23 cellular contexts compared by ENCODE assay signal in genomic region chr16:85429776-85430522, GRCh38.
DNase-seq lines count a peak whose midpoint lies in the region; ATAC-seq and TF ChIP-seq lines count a peak whose summit lies in the region.
"Had no signal": no experiment of that assay in that cellular context is flagged by ENCODE, and none has a peak within 500 bp of the region (broad histone marks: within the 10 kb centered on the region; RNA-seq: fewer than 3 reads in every experiment).

No MANE protein-coding gene starts in this region.

- H3K36me3 ChIP-seq in NT2/D1 (ENCODE audit: insufficient read depth, insufficient read length, low read length), result no peaks in the 10 kb centered on the region
- H3K36me3 ChIP-seq: MG63 had no signal

- peak overlapping the region; percentile 58 for H3K9ac ChIP-seq in NT2/D1 (ENCODE audit: insufficient read length, low read depth)

- DNase-seq in Right ventricle myocardium superior (peak; percentile 24), cardiac septum (ENCODE audit: low spot score) (no peak), NT2/D1 (ENCODE audit: low read depth, low spot score) (no peak), endothelial cell (ENCODE audit: low spot score) (no peak), posterior vena cava (ENCODE audit: low spot score) (peak; percentile 58)
- DNase-seq: activated CD4-positive, alpha-beta T cell treated with anti-CD3 and anti-CD28 coated beads, Interleukin-2, amount 50 U/mL, for 48 hours; effector CD8-positive, alpha-beta T cell; KG1; mesenchymal stem cell; MG63; NCI-H1105 treated with DMSO at 0.1 percent for 48 hours; NCI-H1930; NCI-H2227 treated with DMSO at 0.1 percent for 48 hours; NCI-H69; retina; stimulated activated CD4-positive, alpha-beta T cell treated with anti-CD3 and anti-CD28 coated beads, Interleukin-2, amount 100 ng/mL, for 48 hours had no signal

- H3K9me3 Mint-ChIP-seq in endothelial cell (ENCODE audit: unreplicated experiment), result no peaks in the 10 kb centered on the region
- H3K9me3 Mint-ChIP-seq: T-cell, type B pancreatic cell had no signal

- H3K27ac Mint-ChIP-seq in endothelial cell (ENCODE audit: unreplicated experiment), result peak overlapping the region; percentile 2
- H3K27ac Mint-ChIP-seq: naive thymus-derived CD4-positive, alpha-beta T cell; T-cell; type B pancreatic cell had no signal

- H3K36me3 Mint-ChIP-seq in endothelial cell (ENCODE audit: low read depth, unreplicated experiment), result peaks cover 3% of the 10 kb centered on the region
- H3K36me3 Mint-ChIP-seq: naive thymus-derived CD4-positive, alpha-beta T cell; T-cell; type B pancreatic cell had no signal

- H3K27me3 ChIP-seq in NT2/D1 (ENCODE audit: insufficient read depth, insufficient read length), result peaks cover 4% of the 10 kb centered on the region
- H3K27me3 ChIP-seq: MG63 had no signal

- no peak overlapping the region for H3K4me3 ChIP-seq in NT2/D1 (ENCODE audit: insufficient read length, low read depth)
- H3K4me3 ChIP-seq: MG63 had no signal

- peaks cover 7% of the 10 kb centered on the region for H3K4me1 ChIP-seq in NT2/D1 (ENCODE audit: insufficient read depth, insufficient read length)

- TF ChIP-seq CTCF in endothelial cell (IDR thresholded peaks at IDR 0.05; ENCODE audit: unreplicated experiment), result no peak

- H3K9me3 ChIP-seq in NT2/D1 (ENCODE audit: insufficient read depth, low read length), result no peaks in the 10 kb centered on the region
- H3K9me3 ChIP-seq: MG63 had no signal

- peaks cover 5% of the 10 kb centered on the region for H3K27me3 Mint-ChIP-seq in endothelial cell (ENCODE audit: unreplicated experiment)
- H3K27me3 Mint-ChIP-seq: type B pancreatic cell had no signal

- intact Hi-C loops in Right ventricle myocardium superior (cut with DNase I) (no loop called here), cardiac septum (cut with DNase I) (no loop called here), posterior vena cava (cut with DNase I) (loop anchor here in 1 of 2 donors (10.0 kb wide), 1 partner anchor 285 kb away; no protein-coding TSS in a partner anchor)

- no peak for ATAC-seq in Right ventricle myocardium superior (ENCODE audit: poor library complexity)
- no peak for ATAC-seq in GM21529 (IDR thresholded peaks at IDR 0.05; ENCODE audit: unreplicated experiment)
- no peak for ATAC-seq in HG02798 (IDR thresholded peaks at IDR 0.05; ENCODE audit: poor library complexity, unreplicated experiment)
- no peak for ATAC-seq in GM19467 (IDR thresholded peaks at IDR 0.05; ENCODE audit: unreplicated experiment)
- ATAC-seq: activated CD4-positive, CD25-positive, alpha-beta regulatory T cell treated with anti-CD3 and anti-CD28 coated beads, Interleukin-2, amount 50 U/mL, for 24 hours; naive thymus-derived CD4-positive, alpha-beta T cell; T-cell had no signal

- no peaks in the 10 kb centered on the region for H3K4me1 Mint-ChIP-seq in endothelial cell (ENCODE audit: unreplicated experiment)
- H3K4me1 Mint-ChIP-seq: T-cell had no signal

- H3K4me3 Mint-ChIP-seq in endothelial cell (ENCODE audit: unreplicated experiment), result no peak overlapping the region
- H3K4me3 Mint-ChIP-seq: naive thymus-derived CD4-positive, alpha-beta T cell; T-cell; type B pancreatic cell had no signal

Comparison
In these comparisons a context has a peak if more than half of its experiments do, and no peak if none do; other contexts are left out.
1. DNase-seq: peak in Right ventricle myocardium superior (single experiment) and posterior vena cava (single experiment); none in cardiac septum (single experiment), NT2/D1 (single experiment) and endothelial cell (single experiment).